Comparison of ENCODE assay signal across 27 cellular contexts in genomic region chr5:85132269-85132668, GRCh38.
DNase-seq lines count a peak whose midpoint lies in the region; ATAC-seq, FAIRE-seq and TF ChIP-seq lines count a peak whose summit lies in the region.
"Had no signal": no experiment of that assay in that cellular context is flagged by ENCODE, and none has a peak within 500 bp of the region (broad histone marks: within the 10 kb centered on the region; RNA-seq: fewer than 3 reads in every experiment).

No MANE protein-coding gene starts in this region.

- no peaks in the 10 kb centered on the region for H3K36me3 ChIP-seq in bronchial epithelial cell (ENCODE audit: control insufficient read depth, insufficient read depth, low read length)
- H3K36me3 ChIP-seq: left lung, SJSA1, vagina had no signal

- H3K27me3 ChIP-seq in bronchial epithelial cell (ENCODE audit: control insufficient read depth, insufficient read depth, low read length), result no peaks in the 10 kb centered on the region
- H3K27me3 ChIP-seq: dorsolateral prefrontal cortex, foreskin keratinocyte, hepatocyte, left lung, SJSA1, vagina had no signal

- no peak for FAIRE-seq in bronchial epithelial cell (lab: Jason Lieb, UNC)
- FAIRE-seq: GM12892, HepG2, small intestine had no signal

- DNase-seq in EL, result peak; percentile 0
- peak; percentile 1 for DNase-seq in RPMI7951 (ENCODE audit: low read depth)
- DNase-seq in bronchial epithelial cell (ENCODE audit: low read depth), result peak; percentile 20
- DNase-seq in iris pigment epithelial cell (ENCODE audit: low read depth), result peak; percentile 48
- DNase-seq in stimulated activated naive CD8-positive, alpha-beta T cell treated with anti-CD3 and anti-CD28 coated beads, Interleukin-15, Interleukin-2, amounts not matched to agents 100 U/mL and 50 U/mL, for 24 hours, result no peak
- DNase-seq in NCI-H1417 (lab: John Stamatoyannopoulos, UW), result no peak
- no peak for DNase-seq in anterior cingulate cortex (lab: John Stamatoyannopoulos, UW)
- no peak for DNase-seq in NCI-H1417 treated with DMSO at 0.1 percent for 48 hours (lab: John Stamatoyannopoulos, UW)
- DNase-seq: activated naive CD4-positive, alpha-beta T cell; activated T-cell treated with anti-CD3 and anti-CD28 coated beads, Interleukin-2, amount 50 U/mL, for 24 hours; amygdala; dorsolateral prefrontal cortex; H9; left lung; naive thymus-derived CD4-positive, alpha-beta T cell; NCI-H1092 treated with DMSO at 0.1 percent for 48 hours; NCI-H2029 treated with DMSO at 0.1 percent for 48 hours; NCI-H446; PC-9; small intestine; stimulated activated CD4-positive, alpha-beta T cell treated with anti-CD3 and anti-CD28 coated beads, Interleukin-2, amount 100 ng/mL, for 24 hours had no signal

- H3K4me3 ChIP-seq in bronchial epithelial cell (ENCODE audit: low read depth, low read length), result no peak overlapping the region
- H3K4me3 ChIP-seq: dorsolateral prefrontal cortex, hepatocyte, left lung, PC-9, SJSA1, vagina had no signal

- no peak for TF ChIP-seq CTCF in bronchial epithelial cell (IDR thresholded peaks at IDR 0.05; ENCODE audit: insufficient read depth, low read length, severe bottlenecking)

- ATAC-seq in stimulated activated naive CD8-positive, alpha-beta T cell treated with anti-CD3 and anti-CD28 coated beads, Interleukin-15, Interleukin-2, amounts not matched to agents 100 U/mL and 50 U/mL, for 24 hours, result no peak
- ATAC-seq: foreskin keratinocyte; HepG2; left lung; naive thymus-derived CD4-positive, alpha-beta T cell had no signal

Comparison
In these comparisons a context has a peak if more than half of its experiments do, and no peak if none do; other contexts are left out.
1. DNase-seq: peak in EL (single experiment), RPMI7951 (single experiment), bronchial epithelial cell (single experiment) and iris pigment epithelial cell (single experiment); none in stimulated activated naive CD8-positive, alpha-beta T cell treated with anti-CD3 and anti-CD28 coated beads, Interleukin-15, Interleukin-2, amounts not matched to agents 100 U/mL and 50 U/mL, for 24 hours (single experiment), NCI-H1417 (0 of 3), anterior cingulate cortex (0 of 58) and NCI-H1417 treated with DMSO at 0.1 percent for 48 hours (single experiment).